Comparison of ENCODE assay signal across 12 cellular contexts in genomic region chr2:43192939-43193651, GRCh38. TPM values are rescaled to one million over a fixed set of nuclear protein-coding genes. Genes with fewer than 3 reads are reported as not detected.
A peak's percentile ranks its signal among the peaks of the same experiment; 100 is the strongest.
DNase-seq lines count a peak whose midpoint lies in the region; ATAC-seq and TF ChIP-seq lines count a peak whose summit lies in the region.
"Had no signal": no experiment of that assay in that cellular context is flagged by ENCODE, and none has a peak within 500 bp of the region (broad histone marks: within the 10 kb centered on the region; RNA-seq: fewer than 3 reads in every experiment).

No MANE protein-coding gene starts in this region.

- H3K36me3 ChIP-seq in mucosa of descending colon (ENCODE audit: low read depth): no peaks in the 10 kb centered on the region
- H3K36me3 ChIP-seq: ascending aorta had no signal

- no peak for DNase-seq in activated naive CD4-positive, alpha-beta T cell treated with anti-CD3 and anti-CD28 coated beads for 36 hours
- no peak for DNase-seq in activated naive CD4-positive, alpha-beta T cell (lab: John Stamatoyannopoulos, UW)
- no peak for DNase-seq in activated naive CD4-positive, alpha-beta T cell treated with anti-CD3 and anti-CD28 coated beads, Interleukin-2, amount 50 U/mL, for 72 hours (ENCODE audit: low spot score in 2 of 2)
- peak in 1 of 3 donors; percentile 60 for DNase-seq in mucosa of descending colon
- no peak for DNase-seq in type B pancreatic cell (ENCODE audit: extremely low spot score, unreplicated experiment)
- DNase-seq in stimulated activated CD8-positive, alpha-beta memory T cell treated with anti-CD3 and anti-CD28 coated beads, Interleukin-4, amount 100 ng/mL, for 48 hours: no peak
- no peak for DNase-seq in GF-D8 (lab: John Stamatoyannopoulos, UW)
- DNase-seq in DMS153 treated with DMSO at 0.1 percent for 48 hours (lab: John Stamatoyannopoulos, UW; ENCODE audit: unreplicated experiment): no peak
- DNase-seq: NCI-H1092 treated with DMSO at 0.1 percent for 48 hours, NCI-H69, retina had no signal

- intact Hi-C loops in activated naive CD4-positive, alpha-beta T cell treated with anti-CD3 and anti-CD28 coated beads for 36 hours (cut with micrococcal nuclease): no loop called here
- intact Hi-C loops in mucosa of descending colon (cut with DNase I, micrococcal nuclease): no loop called here

- CTCF ChIA-PET in activated naive CD4-positive, alpha-beta T cell treated with anti-CD3 and anti-CD28 coated beads for 36 hours (lab: Charles Lee): interaction anchor here (0.5 to 4.9 kb wide), 12 partner anchors 13 to 61 kb away, joined by 3 to 23 read pairs (median 8); partner anchors contain the start of gene ZFP36L2

- H3K4me3 Mint-ChIP-seq in activated naive CD4-positive, alpha-beta T cell treated with anti-CD3 and anti-CD28 coated beads for 36 hours: peak overlapping the region; percentile 1
- H3K4me3 Mint-ChIP-seq in type B pancreatic cell: no peak overlapping the region

- H3K4me1 ChIP-seq in mucosa of descending colon (ENCODE audit: low read depth): peaks cover 51% of the 10 kb centered on the region
- H3K4me1 ChIP-seq: ascending aorta had no signal

- peaks cover 2% of the 10 kb centered on the region for H3K36me3 Mint-ChIP-seq in activated naive CD4-positive, alpha-beta T cell treated with anti-CD3 and anti-CD28 coated beads for 36 hours (ENCODE audit: low read depth)
- H3K36me3 Mint-ChIP-seq in activated naive CD4-positive, alpha-beta T cell treated with anti-CD3 and anti-CD28 coated beads, Interleukin-2, amount 50 U/mL, for 72 hours: peaks cover 0 to 6% of the 10 kb centered on the region in 2 donors
- H3K36me3 Mint-ChIP-seq in type B pancreatic cell: no peaks in the 10 kb centered on the region

- no peaks in the 10 kb centered on the region for H3K9me3 Mint-ChIP-seq in activated naive CD4-positive, alpha-beta T cell treated with anti-CD3 and anti-CD28 coated beads for 36 hours
- H3K9me3 Mint-ChIP-seq in activated naive CD4-positive, alpha-beta T cell treated with anti-CD3 and anti-CD28 coated beads, Interleukin-2, amount 50 U/mL, for 72 hours: peaks cover 0 to 4% of the 10 kb centered on the region in 2 donors
- no peaks in the 10 kb centered on the region for H3K9me3 Mint-ChIP-seq in type B pancreatic cell

- no peaks in the 10 kb centered on the region for H3K9me3 ChIP-seq in mucosa of descending colon
- H3K9me3 ChIP-seq: ascending aorta had no signal

- peaks cover 59% of the 10 kb centered on the region for H3K4me1 Mint-ChIP-seq in activated naive CD4-positive, alpha-beta T cell treated with anti-CD3 and anti-CD28 coated beads for 36 hours (ENCODE audit: low read depth)
- peaks cover 39% of the 10 kb centered on the region for H3K4me1 Mint-ChIP-seq in type B pancreatic cell (ENCODE audit: unreplicated experiment)

- TF ChIP-seq CTCF in mucosa of descending colon (IDR thresholded peaks at IDR 0.05): no peak
- no peak for TF ChIP-seq CTCF in type B pancreatic cell (conservative IDR thresholded peaks at IDR 0.05)

- H3K27ac Mint-ChIP-seq in activated naive CD4-positive, alpha-beta T cell treated with anti-CD3 and anti-CD28 coated beads for 36 hours: peak overlapping the region; percentile 93
- H3K27ac Mint-ChIP-seq in activated naive CD4-positive, alpha-beta T cell treated with anti-CD3 and anti-CD28 coated beads, Interleukin-2, amount 50 U/mL, for 72 hours: peak overlapping the region; percentile 33 to 76
- H3K27ac Mint-ChIP-seq in type B pancreatic cell: peak overlapping the region; percentile 89

- H3K27me3 Mint-ChIP-seq in activated naive CD4-positive, alpha-beta T cell treated with anti-CD3 and anti-CD28 coated beads for 36 hours (ENCODE audit: low read depth): no peaks in the 10 kb centered on the region
- H3K27me3 Mint-ChIP-seq in type B pancreatic cell: no peaks in the 10 kb centered on the region

- no peak for ATAC-seq in activated naive CD4-positive, alpha-beta T cell treated with anti-CD3 and anti-CD28 coated beads, Interleukin-2, amount 50 U/mL, for 72 hours
- peak; percentile 17 for ATAC-seq in mucosa of descending colon

- H3K4me3 ChIP-seq in mucosa of descending colon: no peak overlapping the region
- H3K4me3 ChIP-seq: ascending aorta had no signal

RNA-seq across cellular contexts. Expression of gene ZFP36L2, which starts 33.3 kb away (rescaled TPM):
- 10 to 100 TPM; 37.3 to 38.4 TPM for total RNA-seq in activated naive CD4-positive, alpha-beta T cell treated with anti-CD3 and anti-CD28 coated beads for 36 hours
- 10 to 100 TPM; 27.3 to 70.4 TPM for total RNA-seq in activated naive CD4-positive, alpha-beta T cell treated with anti-CD3 and anti-CD28 coated beads, Interleukin-2, amount 50 U/mL, for 72 hours
- total RNA-seq in mucosa of descending colon: 100 to 1,000 TPM; 160 to 198 (median 169) TPM
- 198 and 437 TPM in 2 replicates for total RNA-seq in type B pancreatic cell (ENCODE audit: low replicate concordance)
